In the genomic region with DNA sequence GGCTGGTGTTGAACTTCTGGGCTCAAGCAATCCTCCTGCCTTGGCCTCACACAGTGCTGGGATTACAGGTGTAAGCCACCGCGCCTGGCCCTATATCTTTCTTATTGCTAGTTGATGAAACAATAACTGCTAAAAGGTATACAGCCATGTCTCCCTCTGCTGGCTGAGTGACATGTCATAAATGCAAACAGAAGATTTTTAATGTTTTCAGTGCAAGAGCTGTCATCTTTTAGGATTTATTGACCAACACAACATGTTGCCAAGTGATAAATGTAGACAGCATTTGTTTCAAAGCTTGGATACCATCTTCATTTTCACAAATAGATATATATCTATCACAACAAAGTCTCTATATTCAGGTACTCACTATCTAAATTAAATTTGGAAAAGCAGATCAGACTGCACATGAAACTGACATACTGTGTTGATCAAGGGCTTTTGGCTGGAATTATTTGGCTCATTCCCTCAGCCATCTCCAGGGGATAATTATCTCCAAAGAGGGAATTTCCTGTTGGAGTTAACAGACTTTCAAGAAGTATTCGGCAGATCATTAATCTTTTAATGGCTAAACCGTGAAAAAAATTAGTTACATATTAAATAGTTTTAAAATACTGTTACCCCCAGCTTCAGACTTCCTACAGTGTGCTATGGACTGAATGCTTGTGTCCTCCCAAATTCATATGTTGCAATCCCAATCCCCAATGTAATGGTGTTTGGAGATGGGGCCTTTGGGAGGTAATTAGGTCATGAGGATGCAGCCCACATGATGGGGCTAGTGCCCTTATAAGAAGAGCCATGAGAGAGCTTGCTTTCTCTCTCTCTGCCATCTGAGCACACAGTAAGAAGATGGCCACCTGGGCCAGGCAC, we compare ENCODE assay signal across 8 cellular contexts. TPM values are rescaled to one million over a fixed set of nuclear protein-coding genes. Genes with fewer than 3 reads are reported as not detected.
DNase-seq lines count a peak whose midpoint lies in the region; ATAC-seq, FAIRE-seq and TF ChIP-seq lines count a peak whose summit lies in the region.

No MANE protein-coding gene starts in this region.

- peak; percentile 66 to 81 for TF ChIP-seq RAD21 in A549 (conservative IDR thresholded peaks at IDR 0.05 in 1 of 2, IDR thresholded peaks at IDR 0.05 in 1 of 2)

- H3K9me3 Mint-ChIP-seq in memory B cell: peaks cover 2% of the 10 kb centered on the region

- H3K27ac ChIP-seq in A549 (no peak overlapping the region), VCaP (peak overlapping the region; percentile 5; the same call in 1 of the 2 replicates), upper lobe of left lung (no peak overlapping the region)

- H3K9me3 ChIP-seq in A549 (no peaks in the 10 kb centered on the region), upper lobe of left lung (no peaks in the 10 kb centered on the region)

- DNase-seq in A549 (ENCODE audit: low read depth in 1 of 2, low spot score in 1 of 2): peak; percentile 66 to 75
- DNase-seq in GM12864 (ENCODE audit: low read depth): no peak
- DNase-seq in NCI-H1092 treated with DMSO at 0.1 percent for 48 hours (lab: John Stamatoyannopoulos, UW): peak; percentile 31
- DNase-seq in dedifferentiated amniotic fluid mesenchymal stem cell (ENCODE audit: extremely low spot score): peak; percentile 43
- peak; percentile 23 to 48 for DNase-seq in memory B cell (ENCODE audit: low spot score in 2 of 2)
- DNase-seq in upper lobe of left lung: peak in 1 of 2 donors; percentile 47

- H3K27me3 Mint-ChIP-seq in memory B cell: no peaks in the 10 kb centered on the region

- CTCF ChIA-PET in A549 (lab: Yijun Ruan, JAX): interaction anchor here (0.6 to 3.6 kb wide), 29 partner anchors 9 to 504 kb away, joined by 3 to 22 read pairs (median 4); a partner anchor contains a TSS

- ATAC-seq in A549: peak; percentile 90
- peak; percentile 82 for ATAC-seq in memory B cell (ENCODE audit: low read depth)
- peak in 1 of 2 donors; percentile 14 for ATAC-seq in upper lobe of left lung (ENCODE audit: low FRiP score in 2 of 2)
- ATAC-seq in GM18498 (IDR thresholded peaks at IDR 0.05; ENCODE audit: unreplicated experiment): no peak

- H3K4me1 Mint-ChIP-seq in memory B cell: peaks cover 3% of the 10 kb centered on the region

- H3K4me2 ChIP-seq in A549: peak overlapping the region; percentile 6; the same call in 1 of the 3 replicates

- TF ChIP-seq CTCF in A549 (IDR thresholded peaks at IDR 0.05) (peak; percentile 67), GM12864 (IDR thresholded peaks at IDR 0.05; ENCODE audit: low read depth, low read length, missing control alignments) (peak; percentile 52), VCaP (conservative IDR thresholded peaks at IDR 0.05) (peak; percentile 84), upper lobe of left lung (IDR thresholded peaks at IDR 0.05) (peak in 5 of 6 experiments; percentile 30 to 52 (median 44))

- H3K4me3 ChIP-seq in A549 (no peak overlapping the region), GM12864 (ENCODE audit: low read depth, low read length) (no peak overlapping the region), upper lobe of left lung (no peak overlapping the region)

- H3K4me3 Mint-ChIP-seq in memory B cell: no peak overlapping the region

- H3K36me3 Mint-ChIP-seq in memory B cell: no peaks in the 10 kb centered on the region

- FAIRE-seq in A549 (lab: Jason Lieb, UNC): peak; percentile 74

- peaks cover 6% of the 10 kb centered on the region; the same call in 1 of the 3 replicates for H3K4me1 ChIP-seq in A549
- peaks cover 0 to 9% (median 2%) of the 10 kb centered on the region in 4 donors for H3K4me1 ChIP-seq in upper lobe of left lung

- H3K27me3 ChIP-seq in upper lobe of left lung: no peaks in the 10 kb centered on the region

- peak overlapping the region; percentile 0 for H3K27ac Mint-ChIP-seq in memory B cell

- POLR2A ChIA-PET in A549 (lab: Yijun Ruan, JAX): no interaction called here

- H3K36me3 ChIP-seq in upper lobe of left lung: no peaks in the 10 kb centered on the region

- 14% methylated on average over 4 of the region's 4 CpGs for WGBS in A549 (ENCODE audit: missing lambda C conversion rate)
- WGBS in upper lobe of left lung, 2 donors: 33 to 48% methylated on average over 4 of the region's 4 CpGs

- no peak for TF ChIP-seq EP300 in A549 (IDR thresholded peaks at IDR 0.05)
- TF ChIP-seq EP300 in upper lobe of left lung (IDR thresholded peaks at IDR 0.05): no peak

- TF ChIP-seq POLR2A in A549 (IDR thresholded peaks at IDR 0.05; ENCODE audit: low read length) (no peak), upper lobe of left lung (IDR thresholded peaks at IDR 0.05) (no peak)

TF ChIP-seq in A549, 52 proteins besides CTCF, POLR2A, EP300 and RAD21:
- TF ChIP-seq, protein P1, sequence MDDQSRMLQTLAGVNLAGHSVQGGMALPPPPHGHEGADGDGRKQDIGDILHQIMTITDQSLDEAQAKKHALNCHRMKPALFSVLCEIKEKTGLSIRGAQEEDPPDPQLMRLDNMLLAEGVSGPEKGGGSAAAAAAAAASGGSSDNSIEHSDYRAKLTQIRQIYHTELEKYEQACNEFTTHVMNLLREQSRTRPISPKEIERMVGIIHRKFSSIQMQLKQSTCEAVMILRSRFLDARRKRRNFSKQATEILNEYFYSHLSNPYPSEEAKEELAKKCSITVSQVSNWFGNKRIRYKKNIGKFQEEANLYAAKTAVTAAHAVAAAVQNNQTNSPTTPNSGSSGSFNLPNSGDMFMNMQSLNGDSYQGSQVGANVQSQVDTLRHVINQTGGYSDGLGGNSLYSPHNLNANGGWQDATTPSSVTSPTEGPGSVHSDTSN (IDR thresholded peaks at IDR 0.05): no peak
- peak; percentile 72 for TF ChIP-seq SMC3 (IDR thresholded peaks at IDR 0.05)

RNA-seq across cellular contexts. Expression of a gene that starts 41.3 kb away (rescaled TPM):
- polyA plus RNA-seq in A549 (2011; rRNA removed): 23.0 and 32.5 TPM in 2 replicates
- 5.6 and 7.4 TPM in 2 replicates for polyA plus RNA-seq in A549 (2012; cell fraction: cytosol; rRNA removed)
- polyA plus RNA-seq in A549 (2012; cell fraction: nucleus; rRNA removed): 4.9 and 8.7 TPM in 2 replicates
- 29.8 to 32.6 TPM (median 30.9 TPM) in 3 replicates for polyA plus RNA-seq in A549 (2017; fragmentation: RNase III; extraction: RNeasy Plus Mini Kit Qiagen cat#74134 plus additional on column Dnase treatment)
- polyA minus RNA-seq in A549 (2011; rRNA and poly(A)+ RNA removed): 23.5 and 24.2 TPM in 2 replicates
- 10 to 100 TPM; 29.6 to 55.6 (median 45.6) TPM for total RNA-seq in upper lobe of left lung
